1 cellular context compared by ENCODE assay signal in the genomic region with DNA sequence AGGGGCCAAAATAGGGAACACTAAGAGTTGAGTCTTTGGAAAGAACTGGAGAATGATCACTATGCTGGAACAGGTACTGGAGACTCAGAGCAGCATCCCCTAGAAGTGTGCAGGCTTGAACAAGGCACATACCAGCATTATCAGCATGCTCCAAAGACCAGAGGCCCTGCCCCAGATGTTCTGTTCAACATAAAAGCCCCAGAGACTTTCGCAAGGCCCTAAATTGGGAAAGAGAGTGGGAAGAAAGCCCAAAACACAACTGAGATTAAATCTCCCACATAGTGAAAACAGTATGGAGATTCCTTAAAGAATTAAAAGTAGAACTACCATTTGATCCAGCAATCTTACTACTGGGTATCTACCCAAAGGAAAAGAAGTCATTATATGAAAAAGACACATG.
TF ChIP-seq lines count a peak whose summit lies in the region.

No MANE protein-coding gene starts in this region.

TF ChIP-seq in K562, 482 proteins besides CTCF, POLR2A, EP300 and RAD21:
- TF ChIP-seq CEBPB (tag; IDR thresholded peaks at IDR 0.05) (peak; percentile 67), MYNN (IDR thresholded peaks at IDR 0.05) (peak; percentile 92), MYNN (CRISPR knock-in tag; IDR thresholded peaks at IDR 0.05) (no peak)
- TF ChIP-seq, protein P1, sequence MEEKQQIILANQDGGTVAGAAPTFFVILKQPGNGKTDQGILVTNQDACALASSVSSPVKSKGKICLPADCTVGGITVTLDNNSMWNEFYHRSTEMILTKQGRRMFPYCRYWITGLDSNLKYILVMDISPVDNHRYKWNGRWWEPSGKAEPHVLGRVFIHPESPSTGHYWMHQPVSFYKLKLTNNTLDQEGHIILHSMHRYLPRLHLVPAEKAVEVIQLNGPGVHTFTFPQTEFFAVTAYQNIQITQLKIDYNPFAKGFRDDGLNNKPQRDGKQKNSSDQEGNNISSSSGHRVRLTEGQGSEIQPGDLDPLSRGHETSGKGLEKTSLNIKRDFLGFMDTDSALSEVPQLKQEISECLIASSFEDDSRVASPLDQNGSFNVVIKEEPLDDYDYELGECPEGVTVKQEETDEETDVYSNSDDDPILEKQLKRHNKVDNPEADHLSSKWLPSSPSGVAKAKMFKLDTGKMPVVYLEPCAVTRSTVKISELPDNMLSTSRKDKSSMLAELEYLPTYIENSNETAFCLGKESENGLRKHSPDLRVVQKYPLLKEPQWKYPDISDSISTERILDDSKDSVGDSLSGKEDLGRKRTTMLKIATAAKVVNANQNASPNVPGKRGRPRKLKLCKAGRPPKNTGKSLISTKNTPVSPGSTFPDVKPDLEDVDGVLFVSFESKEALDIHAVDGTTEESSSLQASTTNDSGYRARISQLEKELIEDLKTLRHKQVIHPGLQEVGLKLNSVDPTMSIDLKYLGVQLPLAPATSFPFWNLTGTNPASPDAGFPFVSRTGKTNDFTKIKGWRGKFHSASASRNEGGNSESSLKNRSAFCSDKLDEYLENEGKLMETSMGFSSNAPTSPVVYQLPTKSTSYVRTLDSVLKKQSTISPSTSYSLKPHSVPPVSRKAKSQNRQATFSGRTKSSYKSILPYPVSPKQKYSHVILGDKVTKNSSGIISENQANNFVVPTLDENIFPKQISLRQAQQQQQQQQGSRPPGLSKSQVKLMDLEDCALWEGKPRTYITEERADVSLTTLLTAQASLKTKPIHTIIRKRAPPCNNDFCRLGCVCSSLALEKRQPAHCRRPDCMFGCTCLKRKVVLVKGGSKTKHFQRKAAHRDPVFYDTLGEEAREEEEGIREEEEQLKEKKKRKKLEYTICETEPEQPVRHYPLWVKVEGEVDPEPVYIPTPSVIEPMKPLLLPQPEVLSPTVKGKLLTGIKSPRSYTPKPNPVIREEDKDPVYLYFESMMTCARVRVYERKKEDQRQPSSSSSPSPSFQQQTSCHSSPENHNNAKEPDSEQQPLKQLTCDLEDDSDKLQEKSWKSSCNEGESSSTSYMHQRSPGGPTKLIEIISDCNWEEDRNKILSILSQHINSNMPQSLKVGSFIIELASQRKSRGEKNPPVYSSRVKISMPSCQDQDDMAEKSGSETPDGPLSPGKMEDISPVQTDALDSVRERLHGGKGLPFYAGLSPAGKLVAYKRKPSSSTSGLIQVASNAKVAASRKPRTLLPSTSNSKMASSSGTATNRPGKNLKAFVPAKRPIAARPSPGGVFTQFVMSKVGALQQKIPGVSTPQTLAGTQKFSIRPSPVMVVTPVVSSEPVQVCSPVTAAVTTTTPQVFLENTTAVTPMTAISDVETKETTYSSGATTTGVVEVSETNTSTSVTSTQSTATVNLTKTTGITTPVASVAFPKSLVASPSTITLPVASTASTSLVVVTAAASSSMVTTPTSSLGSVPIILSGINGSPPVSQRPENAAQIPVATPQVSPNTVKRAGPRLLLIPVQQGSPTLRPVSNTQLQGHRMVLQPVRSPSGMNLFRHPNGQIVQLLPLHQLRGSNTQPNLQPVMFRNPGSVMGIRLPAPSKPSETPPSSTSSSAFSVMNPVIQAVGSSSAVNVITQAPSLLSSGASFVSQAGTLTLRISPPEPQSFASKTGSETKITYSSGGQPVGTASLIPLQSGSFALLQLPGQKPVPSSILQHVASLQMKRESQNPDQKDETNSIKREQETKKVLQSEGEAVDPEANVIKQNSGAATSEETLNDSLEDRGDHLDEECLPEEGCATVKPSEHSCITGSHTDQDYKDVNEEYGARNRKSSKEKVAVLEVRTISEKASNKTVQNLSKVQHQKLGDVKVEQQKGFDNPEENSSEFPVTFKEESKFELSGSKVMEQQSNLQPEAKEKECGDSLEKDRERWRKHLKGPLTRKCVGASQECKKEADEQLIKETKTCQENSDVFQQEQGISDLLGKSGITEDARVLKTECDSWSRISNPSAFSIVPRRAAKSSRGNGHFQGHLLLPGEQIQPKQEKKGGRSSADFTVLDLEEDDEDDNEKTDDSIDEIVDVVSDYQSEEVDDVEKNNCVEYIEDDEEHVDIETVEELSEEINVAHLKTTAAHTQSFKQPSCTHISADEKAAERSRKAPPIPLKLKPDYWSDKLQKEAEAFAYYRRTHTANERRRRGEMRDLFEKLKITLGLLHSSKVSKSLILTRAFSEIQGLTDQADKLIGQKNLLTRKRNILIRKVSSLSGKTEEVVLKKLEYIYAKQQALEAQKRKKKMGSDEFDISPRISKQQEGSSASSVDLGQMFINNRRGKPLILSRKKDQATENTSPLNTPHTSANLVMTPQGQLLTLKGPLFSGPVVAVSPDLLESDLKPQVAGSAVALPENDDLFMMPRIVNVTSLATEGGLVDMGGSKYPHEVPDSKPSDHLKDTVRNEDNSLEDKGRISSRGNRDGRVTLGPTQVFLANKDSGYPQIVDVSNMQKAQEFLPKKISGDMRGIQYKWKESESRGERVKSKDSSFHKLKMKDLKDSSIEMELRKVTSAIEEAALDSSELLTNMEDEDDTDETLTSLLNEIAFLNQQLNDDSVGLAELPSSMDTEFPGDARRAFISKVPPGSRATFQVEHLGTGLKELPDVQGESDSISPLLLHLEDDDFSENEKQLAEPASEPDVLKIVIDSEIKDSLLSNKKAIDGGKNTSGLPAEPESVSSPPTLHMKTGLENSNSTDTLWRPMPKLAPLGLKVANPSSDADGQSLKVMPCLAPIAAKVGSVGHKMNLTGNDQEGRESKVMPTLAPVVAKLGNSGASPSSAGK (IDR thresholded peaks at IDR 0.05), result no peak
